In genomic region chr17:38509772-38510423, GRCh38 we compare ENCODE assay signal across 9 cellular contexts.
DNase-seq lines count a peak whose midpoint lies in the region; ATAC-seq, FAIRE-seq and TF ChIP-seq lines count a peak whose summit lies in the region.
"Had no signal": no experiment of that assay in that cellular context is flagged by ENCODE, and none has a peak within 500 bp of the region (broad histone marks: within the 10 kb centered on the region; RNA-seq: fewer than 3 reads in every experiment).

No MANE protein-coding gene starts in this region.

- peaks cover 8 to 67% of the 10 kb centered on the region in 2 experiments; a peak in 4 of 5 replicates for H3K27me3 ChIP-seq in HepG2 (ENCODE audit: control insufficient read depth in 1 of 2, insufficient read depth in 2 of 2, low read length in 2 of 2)

- no peak overlapping the region for H3K9ac ChIP-seq in HepG2 (ENCODE audit: insufficient read depth, low read depth, low read length)

- no TSS peak for BruUV-seq in HepG2 (replicated peaks; lab: Mats Ljungman, UMichigan)

- 10% methylated on average over 11 of the region's 81 CpGs for whole genome bisulfite sequencing in HepG2 (ENCODE audit: low lambda C conversion rate)

- no peak for TF ChIP-seq CTCF in HepG2 (CRISPR knock-in tag; IDR thresholded peaks at IDR 0.05)
- TF ChIP-seq CTCF in type B pancreatic cell (conservative IDR thresholded peaks at IDR 0.05): no peak

- H3K4me2 ChIP-seq in HepG2 (ENCODE audit: low read depth, low read length): peak overlapping the region; percentile 74

- H3K27ac ChIP-seq in cingulate gyrus (ENCODE audit: low read depth, low read length) (peak overlapping the region; percentile 29), HepG2 (ENCODE audit: extremely low read length, insufficient read depth, low read length) (no peak overlapping the region)
- H3K27ac ChIP-seq: C4-2B had no signal

- TF ChIP-seq EP300 in HepG2 (IDR thresholded peaks at IDR 0.05; ENCODE audit: low read depth in 2 of 2, low read length in 2 of 2) (no peak), HepG2 (CRISPR knock-in tag; IDR thresholded peaks at IDR 0.05; ENCODE audit: borderline replicate concordance) (no peak)

- H3K9me3 Mint-ChIP-seq in activated T-cell treated with anti-CD3 and anti-CD28 coated beads, Interleukin-2, amount 50 U/mL, for 4 hours: no peaks in the 10 kb centered on the region
- H3K9me3 Mint-ChIP-seq in type B pancreatic cell: no peaks in the 10 kb centered on the region

- CTCF ChIA-PET in HepG2 (lab: Yijun Ruan, JAX; ENCODE audit: low intra/inter-chr PET ratio, low total read pairs): interaction anchor here (1.2 to 2.5 kb wide), 6 partner anchors 17 to 157 kb away, joined by 3 to 18 read pairs (median 6); partner anchors contain the start of gene SRCIN1

- H3K4me1 Mint-ChIP-seq in activated T-cell treated with anti-CD3 and anti-CD28 coated beads, Interleukin-2, amount 50 U/mL, for 4 hours (ENCODE audit: low read depth): peaks cover 6% of the 10 kb centered on the region
- peaks cover 6% of the 10 kb centered on the region for H3K4me1 Mint-ChIP-seq in type B pancreatic cell (ENCODE audit: unreplicated experiment)

- H3K4me1 ChIP-seq in HepG2 (ENCODE audit: insufficient read depth, low read length): peaks cover 25% of the 10 kb centered on the region

- peak overlapping the region; percentile 71 for H3K4me3 Mint-ChIP-seq in activated T-cell treated with anti-CD3 and anti-CD28 coated beads, Interleukin-2, amount 50 U/mL, for 4 hours
- H3K4me3 Mint-ChIP-seq in type B pancreatic cell: peak overlapping the region; percentile 96

- H4K20me1 ChIP-seq in HepG2 (ENCODE audit: insufficient read depth, low read length): no peaks in the 10 kb centered on the region

- H3K36me3 ChIP-seq in HepG2 (replicated peaks in 1 of 2; ENCODE audit: control insufficient read depth in 1 of 2, insufficient read depth in 2 of 2, low read length in 2 of 2): no peaks in the 10 kb centered on the region

- H3K9me3 ChIP-seq in HepG2 (ENCODE audit: low read length): no peaks in the 10 kb centered on the region

- no peak for TF ChIP-seq POLR2A in HepG2 (IDR thresholded peaks at IDR 0.05; ENCODE audit: insufficient read depth in 1 of 2, low read depth in 2 of 2, low read length in 2 of 2)

- peaks cover 41% of the 10 kb centered on the region for H3K27me3 Mint-ChIP-seq in activated T-cell treated with anti-CD3 and anti-CD28 coated beads, Interleukin-2, amount 50 U/mL, for 4 hours (ENCODE audit: low read depth)
- peaks cover 39% of the 10 kb centered on the region for H3K27me3 Mint-ChIP-seq in type B pancreatic cell

- H3K79me2 ChIP-seq in HepG2 (ENCODE audit: insufficient read depth, low read length): no peaks in the 10 kb centered on the region

- TF ChIP-seq RAD21 in HepG2 (CRISPR knock-in tag; IDR thresholded peaks at IDR 0.05): no peak

- intact Hi-C loops in HepG2 (cut with micrococcal nuclease; ENCODE audit: unreplicated experiment): loop anchor here (1.0 to 5.0 kb wide), 3 partner anchors 18 to 157 kb away; no protein-coding TSS in a partner anchor

- no peaks in the 10 kb centered on the region for H3K36me3 Mint-ChIP-seq in activated T-cell treated with anti-CD3 and anti-CD28 coated beads, Interleukin-2, amount 50 U/mL, for 4 hours (ENCODE audit: insufficient read depth)
- H3K36me3 Mint-ChIP-seq in type B pancreatic cell: peaks cover 9% of the 10 kb centered on the region

- no peak for FAIRE-seq in HepG2 (lab: Jason Lieb, UNC)

- peak overlapping the region; percentile 4 to 66 (median 21); a peak in 3 of 6 replicates for H3K4me3 ChIP-seq in HepG2 (replicated peaks in 1 of 3; ENCODE audit: insufficient read depth in 1 of 3, low read depth in 2 of 3, low read length in 3 of 3)

- POLR2A ChIA-PET in HepG2 (lab: Yijun Ruan, JAX): interaction anchor here (1.2 to 1.4 kb wide), 2 partner anchors 48 to 158 kb away, joined by 3 to 5 read pairs; no protein-coding TSS in a partner anchor

- no peak for DNase-seq in activated T-cell treated with anti-CD3 and anti-CD28 coated beads, Interleukin-2, amount 50 U/mL, for 4 hours
- DNase-seq in activated T-cell treated with anti-CD3 and anti-CD28 coated beads for 4 hours (no peak), HepG2 (ENCODE audit: low spot score) (no peak), type B pancreatic cell (ENCODE audit: extremely low spot score, unreplicated experiment) (no peak), NCI-H2029 (lab: John Stamatoyannopoulos, UW) (no peak), UCSD-AML1 (lab: John Stamatoyannopoulos, UW; ENCODE audit: unreplicated experiment) (no peak)

- H3K27ac Mint-ChIP-seq in type B pancreatic cell: peak overlapping the region; percentile 98

- no peak overlapping the region for H2AFZ ChIP-seq in HepG2 (ENCODE audit: low read length)

- ATAC-seq in activated T-cell treated with anti-CD3 and anti-CD28 coated beads, Interleukin-2, amount 50 U/mL, for 4 hours: peak; percentile 41 to 52
- ATAC-seq in HepG2 (peak; percentile 22), HG02885 (IDR thresholded peaks at IDR 0.05; ENCODE audit: poor library complexity, unreplicated experiment) (no peak)

- in situ Hi-C loops in HepG2 (cut with HindIII; ENCODE audit: extremely low pct_ligation_motif_present, low pct_unique_long_range_greater_than_20kb): no loop called here

TF ChIP-seq in HepG2, 621 proteins besides CTCF, POLR2A, EP300 and RAD21 (continues in another document):
- TF ChIP-seq KDM5B (CRISPR knock-in tag; IDR thresholded peaks at IDR 0.05; ENCODE audit: borderline replicate concordance) (peak; percentile 41; the same call in 1 of the 2 replicates), FOSL1 (CRISPR knock-in tag; IDR thresholded peaks at IDR 0.05; ENCODE audit: borderline replicate concordance) (no peak), HNRNPLL (IDR thresholded peaks at IDR 0.05; ENCODE audit: low read depth, low read length, poor library complexity, severe bottlenecking) (peak; percentile 35), BCL6 (CRISPR knock-in tag; IDR thresholded peaks at IDR 0.05) (no peak), DBP (CRISPR knock-in tag; IDR thresholded peaks at IDR 0.05; ENCODE audit: not compliant biosample characterization) (no peak), MIER2 (CRISPR knock-in tag; IDR thresholded peaks at IDR 0.05) (no peak), ZNF784 (CRISPR knock-in tag; IDR thresholded peaks at IDR 0.05; ENCODE audit: borderline replicate concordance) (peak; percentile 71; the same call in 1 of the 2 replicates), ZNF292 (CRISPR knock-in tag; IDR thresholded peaks at IDR 0.05; ENCODE audit: borderline replicate concordance, low read depth) (0 out of 2 replicates have a peak, but pooled peaks have one; percentile 58), ZFX (CRISPR knock-in tag; IDR thresholded peaks at IDR 0.05; ENCODE audit: low read depth) (peak; percentile 24), ZBTB2 (CRISPR knock-in tag; IDR thresholded peaks at IDR 0.05; ENCODE audit: low read depth) (peak; percentile 58; the same call in 1 of the 2 replicates), MIXL1 (CRISPR knock-in tag; IDR thresholded peaks at IDR 0.05) (no peak), SRSF1 (optimal IDR thresholded peaks at IDR 0.05; ENCODE audit: low read depth, low read length) (peak; percentile 36), ZNF44 (CRISPR knock-in tag; IDR thresholded peaks at IDR 0.05) (no peak), ZNF253 (CRISPR knock-in tag; IDR thresholded peaks at IDR 0.05; ENCODE audit: borderline replicate concordance) (0 out of 2 replicates have a peak, but pooled peaks have one; percentile 52), BHLHE40 (IDR thresholded peaks at IDR 0.05; ENCODE audit: low read length) (no peak), ZNF274 (CRISPR knock-in tag; IDR thresholded peaks at IDR 0.05) (0 out of 2 replicates have a peak, but pooled peaks have one; percentile 45), ATF7 (IDR thresholded peaks at IDR 0.05) (no peak), ATF7 (CRISPR knock-in tag; IDR thresholded peaks at IDR 0.05) (no peak), ARNTL (CRISPR knock-in tag; IDR thresholded peaks at IDR 0.05) (no peak), ETS1 (CRISPR knock-in tag; IDR thresholded peaks at IDR 0.05) (0 out of 2 replicates have a peak, but pooled peaks have one; percentile 18)
